16 cellular contexts compared by ENCODE assay signal in the genomic region with DNA sequence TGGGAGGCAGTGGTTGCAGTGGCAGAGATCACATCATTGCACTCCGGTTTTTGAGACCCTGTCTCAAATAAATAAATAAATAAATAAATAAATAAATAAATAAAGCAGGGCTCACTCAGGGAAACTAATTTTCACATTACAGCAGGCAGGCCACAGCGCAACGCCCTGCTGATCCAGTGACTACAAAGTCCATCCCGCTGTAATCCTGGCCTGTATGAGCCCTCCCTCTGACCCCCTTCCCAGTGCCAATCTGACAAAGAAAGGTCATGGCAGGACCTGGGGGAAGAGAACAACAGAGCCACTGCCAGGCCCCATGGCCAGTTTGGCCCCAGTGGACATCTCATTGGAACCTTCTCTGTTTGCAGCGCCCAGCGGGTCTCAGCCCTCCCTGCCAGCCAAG. TPM values are rescaled to one million over a fixed set of nuclear protein-coding genes. Genes with fewer than 3 reads are reported as not detected.
A peak's percentile ranks its signal among the peaks of the same experiment; 100 is the strongest.
DNase-seq lines count a peak whose midpoint lies in the region; ATAC-seq, FAIRE-seq and TF ChIP-seq lines count a peak whose summit lies in the region.
"Had no signal": no experiment of that assay in that cellular context is flagged by ENCODE, and none has a peak within 500 bp of the region (broad histone marks: within the 10 kb centered on the region; RNA-seq: fewer than 3 reads in every experiment).

No MANE protein-coding gene starts in this region.

- H3K4ac ChIP-seq in H1 (replicated peaks; ENCODE audit: insufficient read length, low read depth, low read length) = no peak overlapping the region
- no peak overlapping the region for H3K4ac ChIP-seq in mesendoderm (ENCODE audit: low read depth, low read length)

- H2BK15ac ChIP-seq in H1 (ENCODE audit: low read length) = no peak overlapping the region
- no peak overlapping the region for H2BK15ac ChIP-seq in mesendoderm (replicated peaks; ENCODE audit: low read depth)

- no peaks in the 10 kb centered on the region for H3K27me3 Mint-ChIP-seq in stimulated activated memory B cell treated with anti-CD40 and anti-IgM and Interleukin-4, amounts not matched to agents 10 μg/mL and 1 μg/mL and 100 μg/mL, for 72 hours
- H3K27me3 Mint-ChIP-seq in activated CD8-positive, alpha-beta T cell treated with anti-CD3 and anti-CD28 coated beads for 36 hours = no peaks in the 10 kb centered on the region

- CTCF ChIA-PET in A549 (lab: Yijun Ruan, JAX) (interaction anchor here (1.7 to 4.1 kb wide), 2 partner anchors 9 to 55 kb away, joined by 9 to 33 read pairs; a partner anchor contains a TSS), H1 (lab: Charles Lee; ENCODE audit: partially characterized antibody) (interaction anchor here (0.7 to 2.1 kb wide), 3 partner anchors 10 to 27 kb away, joined by 3 to 11 read pairs (median 4); a partner anchor contains a TSS)
- CTCF ChIA-PET in activated CD8-positive, alpha-beta T cell treated with anti-CD3 and anti-CD28 coated beads for 36 hours (lab: Charles Lee) = no interaction called here

- no peaks in the 10 kb centered on the region for H3K23me2 ChIP-seq in H1 (ENCODE audit: low read depth, low read length)

- no peaks in the 10 kb centered on the region for H3K27me3 ChIP-seq in H1 (replicated peaks in 1 of 4; ENCODE audit: control insufficient read depth in 3 of 4, extremely low read depth in 1 of 4, insufficient read depth in 3 of 4, low read length in 3 of 4)
- H3K27me3 ChIP-seq in mesendoderm (ENCODE audit: insufficient read depth, low read length, poor library complexity) = no peaks in the 10 kb centered on the region

- peaks cover 0 to 3% of the 10 kb centered on the region in 2 experiments; a peak in 1 of 4 replicates for H3K79me2 ChIP-seq in H1 (ENCODE audit: control insufficient read depth in 1 of 2, insufficient read depth in 2 of 2, low read length in 2 of 2)
- no peaks in the 10 kb centered on the region for H3K79me2 ChIP-seq in mesendoderm (ENCODE audit: control insufficient read depth, insufficient read depth, low read length)

- H2AFZ ChIP-seq in H1 (ENCODE audit: low read length) = no peak overlapping the region

- peaks cover 63% of the 10 kb centered on the region for H3K4me1 Mint-ChIP-seq in stimulated activated memory B cell treated with anti-CD40 and anti-IgM and Interleukin-4, amounts not matched to agents 10 μg/mL and 1 μg/mL and 100 μg/mL, for 72 hours
- peaks cover 27% of the 10 kb centered on the region for H3K4me1 Mint-ChIP-seq in activated CD8-positive, alpha-beta T cell treated with anti-CD3 and anti-CD28 coated beads for 36 hours (ENCODE audit: low read depth)

- H2BK120ac ChIP-seq in H1 (replicated peaks; ENCODE audit: low read depth, low read length) = no peak overlapping the region
- H2BK120ac ChIP-seq in mesendoderm (ENCODE audit: low read depth, low read length) = no peak overlapping the region

- H2BK20ac ChIP-seq in H1 (ENCODE audit: low read length) = no peak overlapping the region

- DNase-seq in A549 (ENCODE audit: low read depth in 1 of 2, low spot score in 1 of 2) (no peak), H1 (ENCODE audit: low read depth in 1 of 2, low spot score in 2 of 2) (no peak), mesendoderm (no peak), DMS153 (lab: John Stamatoyannopoulos, UW) (no peak), NCI-H1092 (lab: John Stamatoyannopoulos, UW) (no peak), HK-2 (ENCODE audit: unreplicated experiment) (no peak)
- no peak for DNase-seq in activated CD8-positive, alpha-beta T cell treated with anti-CD3 and anti-CD28 coated beads for 36 hours
- DNase-seq: COR-L47, NCI-H146, NCI-H2081 treated with DMSO at 0.1 percent for 48 hours, NCI-H524 had no signal

- TF ChIP-seq EP300 in A549 (IDR thresholded peaks at IDR 0.05) (no peak), H1 (IDR thresholded peaks at IDR 0.05; ENCODE audit: borderline replicate concordance in 1 of 2, low read depth in 2 of 2, low read length in 2 of 2) (no peak)

- H3K4me1 ChIP-seq in A549 = peaks cover 31% of the 10 kb centered on the region
- peaks cover 0 to 8% (median under 1%) of the 10 kb centered on the region in 4 experiments; a peak in 2 of 7 replicates for H3K4me1 ChIP-seq in H1 (replicated peaks in 1 of 4; ENCODE audit: control insufficient read depth in 3 of 4, insufficient read depth in 4 of 4, low read length in 3 of 4)
- H3K4me1 ChIP-seq in mesendoderm (ENCODE audit: control insufficient read depth, low read depth, low read length) = peaks cover 3% of the 10 kb centered on the region

- WGBS in A549 (ENCODE audit: missing lambda C conversion rate) = 92% methylated on average over 6 of the region's 6 CpGs
- WGBS in H1 (ENCODE audit: extremely low coverage in 1 of 2, insufficient coverage in 1 of 2, insufficient read length in 1 of 2, insufficient replicate concordance in 2 of 2, low coverage in 1 of 2, low lambda C conversion rate in 2 of 2, missing lambda C conversion rate in 1 of 2), 2 experiments = 95% methylated on average over 6 of the region's 6 CpGs; no CpG with 5 or more reads in 1 of the 2 experiments
- WGBS in mesendoderm (ENCODE audit: extremely low coverage, insufficient coverage, low lambda C conversion rate) = no CpG with 5 or more reads among the region's 6 CpGs

- H3K27ac Mint-ChIP-seq in stimulated activated memory B cell treated with anti-CD40 and anti-IgM and Interleukin-4, amounts not matched to agents 10 μg/mL and 1 μg/mL and 100 μg/mL, for 72 hours = peak overlapping the region; percentile 51
- no peak overlapping the region for H3K27ac Mint-ChIP-seq in activated CD8-positive, alpha-beta T cell treated with anti-CD3 and anti-CD28 coated beads for 36 hours

- intact Hi-C loops in activated CD8-positive, alpha-beta T cell treated with anti-CD3 and anti-CD28 coated beads for 36 hours (cut with micrococcal nuclease) = no loop called here

- H3K27ac ChIP-seq in A549 (no peak overlapping the region), H1 (ENCODE audit: low read depth, low read length) (no peak overlapping the region), mesendoderm (ENCODE audit: low read depth, low read length) (no peak overlapping the region)

- H3K56ac ChIP-seq in H1 (replicated peaks; ENCODE audit: insufficient read length, low read depth, low read length) (no peak overlapping the region), mesendoderm (ENCODE audit: low read length) (peak overlapping the region; percentile 15)

- H3K36me3 ChIP-seq in H1 (ENCODE audit: control insufficient read depth in 2 of 4, insufficient read depth in 4 of 4, low read length in 3 of 4) (no peaks in the 10 kb centered on the region), mesendoderm (ENCODE audit: control insufficient read depth, insufficient read depth, low read length) (no peaks in the 10 kb centered on the region)
- H3K36me3 ChIP-seq: HAP-1 had no signal

- TF ChIP-seq POLR2A in A549 (IDR thresholded peaks at IDR 0.05; ENCODE audit: low read length) (no peak), H1 (IDR thresholded peaks at IDR 0.05; ENCODE audit: control extremely low read depth in 1 of 2, low read depth in 2 of 2, low read length in 2 of 2) (no peak)

- no peak overlapping the region for H4K91ac ChIP-seq in H1 (replicated peaks; ENCODE audit: insufficient read length, low read length)

- H3K9me3 ChIP-seq in A549 = no peaks in the 10 kb centered on the region
- no peaks in the 10 kb centered on the region for H3K9me3 ChIP-seq in H1 (ENCODE audit: insufficient read depth in 2 of 2, low read depth in 1 of 2, low read length in 1 of 2)
- H3K9me3 ChIP-seq: HAP-1 had no signal

- no peak overlapping the region for H3K14ac ChIP-seq in H1 (ENCODE audit: insufficient read length)

- H3K18ac ChIP-seq in H1 (ENCODE audit: extremely low read depth, low read length) (no peak overlapping the region), mesendoderm (ENCODE audit: low read length) (no peak overlapping the region)

- no peak overlapping the region for H2BK12ac ChIP-seq in H1 (ENCODE audit: low read depth, low read length)

- H2AK5ac ChIP-seq in H1 (ENCODE audit: low read depth, low read length) (0 out of 2 replicates have a peak overlapping the region, but pooled peaks have one; percentile 13), mesendoderm (ENCODE audit: low read length) (no peak overlapping the region)

- no peak overlapping the region for H3K4me3 Mint-ChIP-seq in stimulated activated memory B cell treated with anti-CD40 and anti-IgM and Interleukin-4, amounts not matched to agents 10 μg/mL and 1 μg/mL and 100 μg/mL, for 72 hours
- H3K4me3 Mint-ChIP-seq in activated CD8-positive, alpha-beta T cell treated with anti-CD3 and anti-CD28 coated beads for 36 hours = no peak overlapping the region
- H3K4me3 Mint-ChIP-seq: CD14-positive monocyte had no signal

- H3K79me1 ChIP-seq in H1 (ENCODE audit: low read depth, low read length) (no peaks in the 10 kb centered on the region; the same call in 1 of the 2 replicates), mesendoderm (ENCODE audit: low read length) (no peaks in the 10 kb centered on the region)

- TF ChIP-seq RAD21 in A549 (conservative IDR thresholded peaks at IDR 0.05 in 1 of 2, IDR thresholded peaks at IDR 0.05 in 1 of 2) (no peak), H1 (IDR thresholded peaks at IDR 0.05 in 1 of 2, conservative IDR thresholded peaks at IDR 0.05 in 1 of 2; ENCODE audit: low read depth in 2 of 2, low read length in 2 of 2) (no peak)

- H2BK5ac ChIP-seq in H1 (ENCODE audit: low read depth, low read length) = no peak overlapping the region
- no peak overlapping the region for H2BK5ac ChIP-seq in mesendoderm (ENCODE audit: low read length)

- H3K23ac ChIP-seq in H1 (ENCODE audit: insufficient read length) (no peak overlapping the region), mesendoderm (ENCODE audit: low read length) (no peak overlapping the region)

- H4K5ac ChIP-seq in H1 (ENCODE audit: insufficient read length, low read depth, low read length) (no peak overlapping the region), mesendoderm (ENCODE audit: low read length) (no peak overlapping the region)

- ATAC-seq in A549 = no peak
- no peak for ATAC-seq in stimulated activated memory B cell treated with anti-CD40 and anti-IgM and Interleukin-4, amounts not matched to agents 10 μg/mL and 1 μg/mL and 100 μg/mL, for 72 hours
- ATAC-seq in activated CD8-positive, alpha-beta T cell treated with anti-CD3 and anti-CD28 coated beads for 36 hours = no peak

- no peak overlapping the region for H3K9ac ChIP-seq in H1 (replicated peaks in 1 of 4; ENCODE audit: extremely low read depth in 1 of 4, low read depth in 3 of 4, low read length in 3 of 4)
- no peak overlapping the region for H3K9ac ChIP-seq in mesendoderm (ENCODE audit: low read length)

- TF ChIP-seq CTCF in A549 (IDR thresholded peaks at IDR 0.05) (no peak), H1 (IDR thresholded peaks at IDR 0.05; ENCODE audit: control extremely low read depth in 1 of 3, insufficient read depth in 1 of 3, low read depth in 1 of 3, low read length in 3 of 3) (no peak)
- TF ChIP-seq CTCF in activated CD8-positive, alpha-beta T cell treated with anti-CD3 and anti-CD28 coated beads for 36 hours (IDR thresholded peaks at IDR 0.05) = no peak

- no peaks in the 10 kb centered on the region for H4K20me1 ChIP-seq in H1 (replicated peaks in 1 of 2; ENCODE audit: control insufficient read depth in 1 of 2, insufficient read depth in 2 of 2, low read length in 2 of 2)

- POLR2A ChIA-PET in A549 (lab: Yijun Ruan, JAX) = no interaction called here
- POLR2A ChIA-PET in H1 (lab: Charles Lee; ENCODE audit: partially characterized antibody) = interaction anchor here (1.8 kb wide), 1 partner anchor 10 kb away, joined by 5 read pairs; a partner anchor contains a TSS
- POLR2A ChIA-PET in activated CD8-positive, alpha-beta T cell treated with anti-CD3 and anti-CD28 coated beads for 36 hours (lab: Charles Lee) = no interaction called here

- H4K8ac ChIP-seq in H1 (ENCODE audit: extremely low read depth, insufficient read depth, low read length) (no peak overlapping the region; the same call in 1 of the 2 replicates), mesendoderm (ENCODE audit: low read depth, low read length) (no peak overlapping the region)

- H3K4me3 ChIP-seq in A549 = no peak overlapping the region
- H3K4me3 ChIP-seq in H1 (ENCODE audit: extremely low read depth in 1 of 4, insufficient read depth in 2 of 4, low read depth in 3 of 4, low read length in 4 of 4) = no peak overlapping the region
- no peak overlapping the region for H3K4me3 ChIP-seq in mesendoderm (ENCODE audit: low read length)
- H3K4me3 ChIP-seq: HAP-1 had no signal

- H3K36me3 Mint-ChIP-seq in stimulated activated memory B cell treated with anti-CD40 and anti-IgM and Interleukin-4, amounts not matched to agents 10 μg/mL and 1 μg/mL and 100 μg/mL, for 72 hours = peaks cover 26% of the 10 kb centered on the region
- H3K36me3 Mint-ChIP-seq in activated CD8-positive, alpha-beta T cell treated with anti-CD3 and anti-CD28 coated beads for 36 hours (ENCODE audit: low read depth) = peaks cover 1% of the 10 kb centered on the region

- H3K4me2 ChIP-seq in A549 (no peak overlapping the region), H1 (ENCODE audit: insufficient read depth in 1 of 2, low read depth in 2 of 2, low read length in 2 of 2) (no peak overlapping the region), mesendoderm (ENCODE audit: low read length) (no peak overlapping the region)

- FAIRE-seq in A549 (lab: Jason Lieb, UNC) (no peak), H1 (lab: Jason Lieb, UNC) (no peak)
- FAIRE-seq: A204.1, HTR-8/SVneo had no signal

- H3K9me3 Mint-ChIP-seq in stimulated activated memory B cell treated with anti-CD40 and anti-IgM and Interleukin-4, amounts not matched to agents 10 μg/mL and 1 μg/mL and 100 μg/mL, for 72 hours = no peaks in the 10 kb centered on the region
- no peaks in the 10 kb centered on the region for H3K9me3 Mint-ChIP-seq in activated CD8-positive, alpha-beta T cell treated with anti-CD3 and anti-CD28 coated beads for 36 hours
- H3K9me3 Mint-ChIP-seq: CD14-positive monocyte had no signal

RNA-seq across cellular contexts. Expression of a gene that starts 9.3 kb away (rescaled TPM):
- 12.6 and 16.0 TPM in 2 replicates for polyA plus RNA-seq in A549 (2011; rRNA removed)
- polyA plus RNA-seq in A549 (2012; cell fraction: cytosol; rRNA removed) = 13.6 and 13.9 TPM in 2 replicates
- polyA plus RNA-seq in A549 (2012; cell fraction: nucleus; rRNA removed) = 8.2 and 9.2 TPM in 2 replicates
- polyA plus RNA-seq in A549 (2017; fragmentation: RNase III; extraction: RNeasy Plus Mini Kit Qiagen cat#74134 plus additional on column Dnase treatment) = 10.5 to 11.2 TPM (median 10.9 TPM) in 3 replicates
- 7.3 and 7.5 TPM in 2 replicates for polyA minus RNA-seq in A549 (2011; rRNA and poly(A)+ RNA removed)
- 9.4 and 9.7 TPM in 2 replicates for total RNA-seq in H1 (2021; fragmentation: NEBNext Ultra II Directional; extraction: Animal tissue kit (Norgen Biotek cat#: 25700))
- polyA plus RNA-seq in H1 (2011; rRNA removed) = 6.3 and 7.1 TPM in 2 replicates
- polyA plus RNA-seq in H1 (2011; cell fraction: cytosol; rRNA removed) = 10.8 TPM
- polyA plus RNA-seq in H1 (2011; cell fraction: nucleus; rRNA removed) = 8.9 TPM
- 9.6 to 12.8 TPM (median 10.5 TPM) in 4 replicates for polyA plus RNA-seq in H1 (2012, experiment 1 of 2)
- 2.4 TPM for polyA plus RNA-seq in H1 (2012, experiment 2 of 2)
- 4.6 TPM for polyA plus RNA-seq in H1 (2013, experiment 1 of 2)
- polyA plus RNA-seq in H1 (2013, experiment 2 of 2) = 5.1 TPM
- 6.6 and 7.8 TPM in 2 replicates for polyA minus RNA-seq in H1 (2011; rRNA and poly(A)+ RNA removed)
- 9.8 TPM for polyA minus RNA-seq in H1 (2011; cell fraction: cytosol; rRNA and poly(A)+ RNA removed)
- 6.4 TPM for polyA minus RNA-seq in H1 (2011; cell fraction: nucleus; rRNA and poly(A)+ RNA removed)
- polyA plus RNA-seq in mesendoderm (2013, experiment 1 of 2) = 2.8 TPM
- polyA plus RNA-seq in mesendoderm (2013, experiment 2 of 2) = 3.0 TPM
- total RNA-seq in activated CD8-positive, alpha-beta T cell treated with anti-CD3 and anti-CD28 coated beads for 36 hours = 1 to 10 TPM; 2.0 to 2.4 TPM
